Comparison of ENCODE assay signal across 28 cellular contexts in the genomic region with DNA sequence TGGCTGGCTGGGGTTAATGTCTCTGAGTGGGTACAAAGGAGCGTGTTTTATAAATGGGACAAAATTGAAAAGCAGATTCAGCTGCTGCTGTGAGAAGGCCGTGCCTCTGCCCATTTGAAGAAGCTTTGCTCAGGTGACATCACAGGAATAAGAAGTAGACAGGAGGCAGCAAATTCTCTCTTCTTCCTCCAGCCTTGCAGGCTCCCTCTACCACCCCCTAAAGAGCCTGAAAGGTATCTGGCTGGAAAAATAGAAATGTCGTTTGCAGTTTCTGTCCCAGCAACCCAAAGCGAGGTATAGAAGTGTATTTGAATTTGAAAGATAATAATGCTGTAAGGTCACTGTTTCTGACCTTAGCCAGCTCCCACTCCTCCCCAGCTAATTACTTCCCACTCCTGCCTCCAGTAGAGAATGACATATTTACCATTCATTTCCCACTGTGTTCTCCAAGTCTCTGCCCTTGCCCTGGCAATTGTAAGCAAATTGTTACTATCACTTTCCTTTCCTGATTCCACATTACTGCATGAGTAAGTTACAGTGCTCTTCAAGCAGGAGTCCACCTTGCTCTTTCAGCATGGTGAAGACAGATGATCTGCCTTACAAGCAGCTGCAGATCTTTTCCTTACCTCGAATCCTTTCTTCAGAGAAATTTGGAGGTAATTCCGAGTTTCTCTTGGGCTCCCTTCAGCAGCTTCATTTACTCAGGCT. TPM values are rescaled to one million over a fixed set of nuclear protein-coding genes. Genes with fewer than 3 reads are reported as not detected.
A peak's percentile ranks its signal among the peaks of the same experiment; 100 is the strongest.
DNase-seq lines count a peak whose midpoint lies in the region; ATAC-seq, FAIRE-seq and TF ChIP-seq lines count a peak whose summit lies in the region.
"Had no signal": no experiment of that assay in that cellular context is flagged by ENCODE, and none has a peak within 500 bp of the region (broad histone marks: within the 10 kb centered on the region; RNA-seq: fewer than 3 reads in every experiment).

No MANE protein-coding gene starts in this region.

- no peak overlapping the region for H4K91ac ChIP-seq in H1 (replicated peaks; ENCODE audit: insufficient read length, low read length)

- no peaks in the 10 kb centered on the region for H3K9me3 Mint-ChIP-seq in neural progenitor cell
- H3K9me3 Mint-ChIP-seq: activated CD4-positive, alpha-beta T cell treated with anti-CD3 and anti-CD28 coated beads, Interleukin-2, amount 10 ng/mL, durations not matched to agents 7 days and 5 days; activated naive CD4-positive, alpha-beta T cell treated with anti-CD3 and anti-CD28 coated beads, Interleukin-2, amount 50 U/mL, for 24 hours; CD4-positive, alpha-beta T cell; central memory CD8-positive, alpha-beta T cell; memory B cell; naive B cell; stimulated activated naive CD8-positive, alpha-beta T cell treated with anti-CD3 and anti-CD28 coated beads, Interleukin-15, Interleukin-2, amounts not matched to agents 100 ng/mL and 50 ng/mL, for 24 hours; T-helper 1 cell treated with Interleukin-12 subunit alpha and Interleukin-12 subunit beta and Interleukin-4 antibody, amounts not matched to agents 30 μg/mL and 1 μg/mL, for 36 hours had no signal

- peaks cover 4% of the 10 kb centered on the region for H3K27me3 Mint-ChIP-seq in neural progenitor cell (ENCODE audit: insufficient read depth, low read depth)
- H3K27me3 Mint-ChIP-seq: activated CD4-positive, alpha-beta T cell treated with anti-CD3 and anti-CD28 coated beads, Interleukin-2, amount 10 ng/mL, durations not matched to agents 7 days and 5 days had no signal

- H3K9me3 ChIP-seq in HEK293 (ENCODE audit: control insufficient read depth, insufficient read depth, low read depth, low read length) (no peaks in the 10 kb centered on the region), Panc1 (ENCODE audit: control insufficient read depth, insufficient read depth, low read depth, low read length) (no peaks in the 10 kb centered on the region), H1 (ENCODE audit: insufficient read depth in 2 of 2, low read depth in 1 of 2, low read length in 1 of 2) (no peaks in the 10 kb centered on the region), neural progenitor cell (ENCODE audit: low read depth) (no peaks in the 10 kb centered on the region), ovary (no peaks in the 10 kb centered on the region)
- H3K9me3 ChIP-seq: ascending aorta, gastroesophageal sphincter, right atrium auricular region, thyroid gland had no signal

- TF ChIP-seq CTCF in HEK293 (tag by site-specific recombination; IDR thresholded peaks at IDR 0.05) (no peak), Panc1 (IDR thresholded peaks at IDR 0.05) (0 out of 2 replicates have a peak, but pooled peaks have one; percentile 12), H1 (IDR thresholded peaks at IDR 0.05; ENCODE audit: control extremely low read depth in 1 of 3, insufficient read depth in 1 of 3, low read depth in 1 of 3, low read length in 3 of 3) (peak in 1 of 3 experiments; percentile 20; a peak in 2 of 4 replicates), neural progenitor cell (IDR thresholded peaks at IDR 0.05) (no peak), ovary (IDR thresholded peaks at IDR 0.05) (no peak)

- WGBS in H1 (ENCODE audit: extremely low coverage in 1 of 2, insufficient coverage in 1 of 2, insufficient read length in 1 of 2, insufficient replicate concordance in 2 of 2, low coverage in 1 of 2, low lambda C conversion rate in 2 of 2, missing lambda C conversion rate in 1 of 2), 2 experiments = 73% methylated on average over 6 of the region's 6 CpGs; no CpG with 5 or more reads in 1 of the 2 experiments
- WGBS in ovary, 3 donors = 55 to 63% (median 58%) methylated on average over 6 of the region's 6 CpGs

- no peak overlapping the region for H4K8ac ChIP-seq in H1 (ENCODE audit: extremely low read depth, insufficient read depth, low read length)

- no peak overlapping the region for H2BK20ac ChIP-seq in H1 (ENCODE audit: low read length)

- H3K36me3 ChIP-seq in HEK293 (ENCODE audit: control insufficient read depth in 2 of 2, insufficient read depth in 1 of 2, low read length in 2 of 2) (no peaks in the 10 kb centered on the region), Panc1 (ENCODE audit: control insufficient read depth, insufficient read depth, low read length) (no peaks in the 10 kb centered on the region), H1 (ENCODE audit: control insufficient read depth in 2 of 4, insufficient read depth in 4 of 4, low read length in 3 of 4) (no peaks in the 10 kb centered on the region), neural progenitor cell (no peaks in the 10 kb centered on the region), ovary (no peaks in the 10 kb centered on the region)
- H3K36me3 ChIP-seq: ascending aorta, gastroesophageal sphincter, right atrium auricular region, thyroid gland had no signal

- no peak overlapping the region for H2BK15ac ChIP-seq in H1 (ENCODE audit: low read length)

- H3K56ac ChIP-seq in H1 (replicated peaks; ENCODE audit: insufficient read length, low read depth, low read length) = no peak overlapping the region

- POLR2A ChIA-PET in HEK293 (lab: Yijun Ruan, JAX) (no interaction called here), Panc1 (lab: Charles Lee) (no interaction called here), H1 (lab: Charles Lee; ENCODE audit: partially characterized antibody) (no interaction called here), HEK293T (lab: Yijun Ruan, JAX) (no interaction called here)

- H3K9ac ChIP-seq in H1 (replicated peaks in 1 of 4; ENCODE audit: extremely low read depth in 1 of 4, low read depth in 3 of 4, low read length in 3 of 4) (peak overlapping the region in 1 of 4 experiments; percentile 48; a peak in 1 of 7 replicates), neural progenitor cell (no peak overlapping the region)

- CTCF ChIA-PET in HEK293 (lab: Yijun Ruan, JAX) = interaction anchor here (0.9 to 1.2 kb wide), 5 partner anchors 8 to 166 kb away, joined by 3 to 4 read pairs (median 3); no protein-coding TSS in a partner anchor
- CTCF ChIA-PET in Panc1 (lab: Charles Lee) = no interaction called here
- CTCF ChIA-PET in H1 (lab: Charles Lee; ENCODE audit: partially characterized antibody) = interaction anchor here (0.9 to 2.9 kb wide), 9 partner anchors 13 to 644 kb away, joined by 3 to 8 read pairs (median 4); no protein-coding TSS in a partner anchor
- CTCF ChIA-PET in HEK293T (lab: Yijun Ruan, JAX) = no interaction called here

- no peak overlapping the region for H3K27ac Mint-ChIP-seq in neural progenitor cell
- H3K27ac Mint-ChIP-seq: activated CD4-positive, alpha-beta T cell treated with anti-CD3 and anti-CD28 coated beads, Interleukin-2, amount 10 ng/mL, durations not matched to agents 7 days and 5 days; activated CD8-positive, alpha-beta memory T cell treated with anti-CD3 and anti-CD28 coated beads, Interleukin-2, amount 10 ng/mL, durations not matched to agents 7 days and 5 days; activated naive CD4-positive, alpha-beta T cell treated with anti-CD3 and anti-CD28 coated beads, Interleukin-2, amount 50 U/mL, for 24 hours; CD4-positive, alpha-beta T cell; memory B cell; stimulated activated naive CD8-positive, alpha-beta T cell treated with anti-CD3 and anti-CD28 coated beads, Interleukin-15, Interleukin-2, amounts not matched to agents 100 ng/mL and 50 ng/mL, for 24 hours; T-helper 1 cell treated with Interleukin-12 subunit alpha and Interleukin-12 subunit beta and Interleukin-4 antibody, amounts not matched to agents 30 μg/mL and 1 μg/mL, for 36 hours had no signal

- no peak overlapping the region for H2AK5ac ChIP-seq in H1 (ENCODE audit: low read depth, low read length)

- H3K4ac ChIP-seq in H1 (replicated peaks; ENCODE audit: insufficient read length, low read depth, low read length) = no peak overlapping the region

- H3K14ac ChIP-seq in H1 (ENCODE audit: insufficient read length) = no peak overlapping the region

- TF ChIP-seq RAD21 in H1 (IDR thresholded peaks at IDR 0.05 in 1 of 2, conservative IDR thresholded peaks at IDR 0.05 in 1 of 2; ENCODE audit: low read depth in 2 of 2, low read length in 2 of 2) = peak in 1 of 2 experiments; percentile 12; a peak in 1 of 4 replicates

- no peak overlapping the region for H2BK5ac ChIP-seq in H1 (ENCODE audit: low read depth, low read length)

- no TSS peak for BruUV-seq in Panc1 (replicated peaks; lab: Mats Ljungman, UMichigan)

- no peak overlapping the region for H3K23ac ChIP-seq in H1 (ENCODE audit: insufficient read length)

- H3K4me3 Mint-ChIP-seq in neural progenitor cell = no peak overlapping the region
- H3K4me3 Mint-ChIP-seq: activated CD4-positive, alpha-beta T cell treated with anti-CD3 and anti-CD28 coated beads, Interleukin-2, amount 10 ng/mL, durations not matched to agents 7 days and 5 days; activated CD8-positive, alpha-beta memory T cell treated with anti-CD3 and anti-CD28 coated beads, Interleukin-2, amount 10 ng/mL, durations not matched to agents 7 days and 5 days; activated naive CD4-positive, alpha-beta T cell treated with anti-CD3 and anti-CD28 coated beads, Interleukin-2, amount 50 U/mL, for 24 hours; CD4-positive, alpha-beta T cell; central memory CD8-positive, alpha-beta T cell; memory B cell; naive B cell; stimulated activated naive CD8-positive, alpha-beta T cell treated with anti-CD3 and anti-CD28 coated beads, Interleukin-15, Interleukin-2, amounts not matched to agents 100 ng/mL and 50 ng/mL, for 24 hours; T-helper 1 cell treated with Interleukin-12 subunit alpha and Interleukin-12 subunit beta and Interleukin-4 antibody, amounts not matched to agents 30 μg/mL and 1 μg/mL, for 36 hours had no signal

- FAIRE-seq in H1 (lab: Jason Lieb, UNC) = no peak
- FAIRE-seq: G401.6 had no signal

- H2BK120ac ChIP-seq in H1 (replicated peaks; ENCODE audit: low read depth, low read length) = no peak overlapping the region

- no peaks in the 10 kb centered on the region for H3K79me1 ChIP-seq in H1 (ENCODE audit: low read depth, low read length)

- no peaks in the 10 kb centered on the region for H3K27me3 ChIP-seq in Panc1 (ENCODE audit: control insufficient read depth, insufficient read depth, low read length)
- H3K27me3 ChIP-seq in H1 (replicated peaks in 1 of 4; ENCODE audit: control insufficient read depth in 3 of 4, extremely low read depth in 1 of 4, insufficient read depth in 3 of 4, low read length in 3 of 4) = no peaks in the 10 kb centered on the region
- no peaks in the 10 kb centered on the region for H3K27me3 ChIP-seq in neural progenitor cell
- H3K27me3 ChIP-seq in ovary = no peaks in the 10 kb centered on the region
- H3K27me3 ChIP-seq: ascending aorta, gastroesophageal sphincter, right atrium auricular region, thyroid gland had no signal

- no peaks in the 10 kb centered on the region for H3K4me1 ChIP-seq in HEK293 (ENCODE audit: control insufficient read depth, insufficient read depth, low read length)
- H3K4me1 ChIP-seq in Panc1 (ENCODE audit: control insufficient read depth, insufficient read depth, low read length) = no peaks in the 10 kb centered on the region
- H3K4me1 ChIP-seq in H1 (replicated peaks in 1 of 4; ENCODE audit: control insufficient read depth in 3 of 4, insufficient read depth in 4 of 4, low read length in 3 of 4) = peaks cover 0 to 3% (median 1%) of the 10 kb centered on the region in 4 experiments; a peak in 4 of 7 replicates
- H3K4me1 ChIP-seq in neural progenitor cell = no peaks in the 10 kb centered on the region
- H3K4me1 ChIP-seq in ovary (ENCODE audit: insufficient read depth) = no peaks in the 10 kb centered on the region
- H3K4me1 ChIP-seq: ascending aorta, right atrium auricular region, thyroid gland had no signal

- intact Hi-C loops in Panc1 (cut with micrococcal nuclease; ENCODE audit: unreplicated experiment) (no loop called here), ovary (cut with DNase I) (no loop called here)

- no peak overlapping the region for H3K18ac ChIP-seq in H1 (ENCODE audit: extremely low read depth, low read length)

- TF ChIP-seq POLR2A in H1 (IDR thresholded peaks at IDR 0.05; ENCODE audit: control extremely low read depth in 1 of 2, low read depth in 2 of 2, low read length in 2 of 2) (no peak), ovary (IDR thresholded peaks at IDR 0.05) (no peak)

- no peaks in the 10 kb centered on the region for H3K36me3 Mint-ChIP-seq in neural progenitor cell
- H3K36me3 Mint-ChIP-seq: activated CD8-positive, alpha-beta memory T cell treated with anti-CD3 and anti-CD28 coated beads, Interleukin-2, amount 10 ng/mL, durations not matched to agents 7 days and 5 days; activated naive CD4-positive, alpha-beta T cell treated with anti-CD3 and anti-CD28 coated beads, Interleukin-2, amount 50 U/mL, for 24 hours; memory B cell; naive B cell had no signal

- peak overlapping the region; percentile 73; the same call in 1 of the 2 replicates for H2AFZ ChIP-seq in H1 (ENCODE audit: low read length)
- H2AFZ ChIP-seq in neural progenitor cell (replicated peaks) = peak overlapping the region; percentile 1

- H2BK12ac ChIP-seq in H1 (ENCODE audit: low read depth, low read length) = no peak overlapping the region

- H3K4me3 ChIP-seq in HEK293 (ENCODE audit: low read depth, low read length) = no peak overlapping the region
- no peak overlapping the region for H3K4me3 ChIP-seq in Panc1 (ENCODE audit: low read depth in 2 of 2, low read length in 2 of 2)
- no peak overlapping the region for H3K4me3 ChIP-seq in H1 (ENCODE audit: extremely low read depth in 1 of 4, insufficient read depth in 2 of 4, low read depth in 3 of 4, low read length in 4 of 4)
- H3K4me3 ChIP-seq in neural progenitor cell = no peak overlapping the region
- H3K4me3 ChIP-seq in ovary = no peak overlapping the region
- H3K4me3 ChIP-seq: ascending aorta, gastroesophageal sphincter, right atrium auricular region, thyroid gland had no signal

- no peak overlapping the region for H3K27ac ChIP-seq in HEK293 (ENCODE audit: extremely low read depth, low read depth, low read length)
- no peak overlapping the region for H3K27ac ChIP-seq in Panc1 (ENCODE audit: low read length)
- H3K27ac ChIP-seq in H1 (ENCODE audit: low read depth, low read length) = no peak overlapping the region
- no peak overlapping the region for H3K27ac ChIP-seq in neural progenitor cell
- no peak overlapping the region for H3K27ac ChIP-seq in ovary
- H3K27ac ChIP-seq: ascending aorta, gastroesophageal sphincter, right atrium auricular region, thyroid gland had no signal

- in situ Hi-C loops in Panc1 (cut with HindIII; ENCODE audit: low pct_unique_long_range_greater_than_20kb, low sequenced_read_pairs) = no loop called here

- TF ChIP-seq EP300 in H1 (IDR thresholded peaks at IDR 0.05; ENCODE audit: borderline replicate concordance in 1 of 2, low read depth in 2 of 2, low read length in 2 of 2) (no peak), ovary (IDR thresholded peaks at IDR 0.05) (no peak)

- H3F3A ChIP-seq in neural progenitor cell (ENCODE audit: low read depth) = no peaks in the 10 kb centered on the region

- H3K4me2 ChIP-seq in H1 (ENCODE audit: insufficient read depth in 1 of 2, low read depth in 2 of 2, low read length in 2 of 2) (no peak overlapping the region), neural progenitor cell (no peak overlapping the region)

- H4K5ac ChIP-seq in H1 (ENCODE audit: insufficient read length, low read depth, low read length) = no peak overlapping the region

- peaks cover 3% of the 10 kb centered on the region for H3K4me1 Mint-ChIP-seq in neural progenitor cell
- H3K4me1 Mint-ChIP-seq: activated CD4-positive, alpha-beta T cell treated with anti-CD3 and anti-CD28 coated beads, Interleukin-2, amount 10 ng/mL, durations not matched to agents 7 days and 5 days; activated naive CD4-positive, alpha-beta T cell treated with anti-CD3 and anti-CD28 coated beads, Interleukin-2, amount 50 U/mL, for 24 hours; central memory CD8-positive, alpha-beta T cell had no signal

- no peaks in the 10 kb centered on the region for H3K23me2 ChIP-seq in H1 (ENCODE audit: low read depth, low read length)

- H4K20me1 ChIP-seq in H1 (replicated peaks in 1 of 2; ENCODE audit: control insufficient read depth in 1 of 2, insufficient read depth in 2 of 2, low read length in 2 of 2) = no peaks in the 10 kb centered on the region
- no peaks in the 10 kb centered on the region for H4K20me1 ChIP-seq in neural progenitor cell (ENCODE audit: low read depth)

- ATAC-seq in Panc1 = no peak
- ATAC-seq in GM21390 (IDR thresholded peaks at IDR 0.05; ENCODE audit: unreplicated experiment) = no peak
- ATAC-seq: activated CD8-positive, alpha-beta memory T cell treated with anti-CD3 and anti-CD28 coated beads, Interleukin-2, amount 10 ng/mL, durations not matched to agents 7 days and 5 days; gastroesophageal sphincter; PC-3 had no signal

- H3K79me2 ChIP-seq in H1 (ENCODE audit: control insufficient read depth in 1 of 2, insufficient read depth in 2 of 2, low read length in 2 of 2) (no peaks in the 10 kb centered on the region), neural progenitor cell (ENCODE audit: low read depth) (no peaks in the 10 kb centered on the region)

- DNase-seq in Panc1 (ENCODE audit: low read depth, low spot score) (no peak), H1 (ENCODE audit: low read depth in 1 of 2, low spot score in 2 of 2) (no peak), neural progenitor cell (ENCODE audit: low spot score) (no peak), HEK293T (ENCODE audit: extremely low spot score) (no peak), DMS153 treated with DMSO at 0.1 percent for 48 hours (lab: John Stamatoyannopoulos, UW; ENCODE audit: unreplicated experiment) (no peak), ovary (no peak)
- DNase-seq: activated CD4-positive, alpha-beta T cell treated with anti-CD3 and anti-CD28 coated beads, Interleukin-2, amount 10 ng/mL, durations not matched to agents 7 days and 5 days; activated CD8-positive, alpha-beta memory T cell treated with anti-CD3 and anti-CD28 coated beads, Interleukin-2, amount 10 ng/mL, durations not matched to agents 7 days and 5 days; CD4-positive, alpha-beta T cell; DMS 273 treated with DMSO at 0.1 percent for 48 hours; erythroblast; naive B cell; NCI-H1417 treated with DMSO at 0.1 percent for 48 hours; PC-3; SHP77; stimulated activated CD4-positive, alpha-beta T cell treated with anti-CD3 and anti-CD28 coated beads, Interleukin-12 subunit alpha, Interleukin-12 subunit beta, amount 100 ng/mL, for 4 hours; thyroid gland had no signal

RNA-seq across cellular contexts. Expression of a gene that starts 56.7 kb away (rescaled TPM):
- 2.6 TPM for total RNA-seq in Panc1 (2021; ENCODE audit: unreplicated experiment)
- polyA plus RNA-seq in Panc1 (2012; ENCODE audit: insufficient read length) = 0.96 TPM
- not detected in 2 replicates for total RNA-seq in H1 (2021; fragmentation: NEBNext Ultra II Directional; extraction: Animal tissue kit (Norgen Biotek cat#: 25700))
- 0.06 TPM in 2 replicates for polyA plus RNA-seq in H1 (2011; rRNA removed)
- 0.14 TPM for polyA plus RNA-seq in H1 (2011; cell fraction: cytosol; rRNA removed)
- 0.09 TPM for polyA plus RNA-seq in H1 (2011; cell fraction: nucleus; rRNA removed)
- 0.06 to 0.47 TPM (median 0.23 TPM) in 4 replicates for polyA plus RNA-seq in H1 (2012, experiment 1 of 2)
- polyA plus RNA-seq in H1 (2012, experiment 2 of 2) = not detected
- 0.26 TPM for polyA plus RNA-seq in H1 (2013, experiment 1 of 2)
- polyA plus RNA-seq in H1 (2013, experiment 2 of 2) = 0.18 TPM
- polyA minus RNA-seq in H1 (2011; rRNA and poly(A)+ RNA removed) = 0.05 and 0.35 TPM in 2 replicates
- 0.22 TPM for polyA minus RNA-seq in H1 (2011; cell fraction: cytosol; rRNA and poly(A)+ RNA removed)
- polyA minus RNA-seq in H1 (2011; cell fraction: nucleus; rRNA and poly(A)+ RNA removed) = 0.90 TPM
- total RNA-seq in neural progenitor cell (ENCODE audit: low replicate concordance) = not detected in 2 replicates
- 1 to 10 TPM; 1.9 to 6.3 (median 3.0) TPM for total RNA-seq in ovary
- 1 to 10 TPM; 2.2 to 6.4 TPM for polyA plus RNA-seq in ovary

Comparison
In these comparisons a context has a peak if more than half of its experiments do, and no peak if none do; other contexts are left out.
1. CTCF ChIA-PET loops: an anchor here in HEK293 (0.9 to 1.2 kb wide) and H1 (0.9 to 2.9 kb wide); none called in Panc1 and HEK293T.